In genomic region chr11:122676638-122677037, GRCh38 we compare ENCODE assay signal across 1 cellular context.
A peak's percentile ranks its signal among the peaks of the same experiment; 100 is the strongest.
TF ChIP-seq lines count a peak whose summit lies in the region.

No MANE protein-coding gene starts in this region.

TF ChIP-seq in HepG2, 621 proteins besides CTCF, POLR2A, EP300 and RAD21 (continued from another document and continues in another):
- TF ChIP-seq PAXIP1 (CRISPR knock-in tag; conservative IDR thresholded peaks at IDR 0.05), result peak; percentile 60
- 0 out of 2 replicates have a peak, but pooled peaks have one; percentile 6 for TF ChIP-seq FOXA3 (CRISPR knock-in tag; IDR thresholded peaks at IDR 0.05)
- TF ChIP-seq YEATS4 (CRISPR knock-in tag; IDR thresholded peaks at IDR 0.05; ENCODE audit: borderline replicate concordance), result peak; percentile 40; the same call in 1 of the 2 replicates
- TF ChIP-seq DPF2 (CRISPR knock-in tag; IDR thresholded peaks at IDR 0.05; ENCODE audit: borderline replicate concordance, low read depth), result 0 out of 2 replicates have a peak, but pooled peaks have one; percentile 22
- TF ChIP-seq KLF13 (CRISPR knock-in tag; IDR thresholded peaks at IDR 0.05), result no peak
- peak; percentile 37; the same call in 1 of the 2 replicates for TF ChIP-seq NR2C2 (CRISPR knock-in tag; IDR thresholded peaks at IDR 0.05; ENCODE audit: borderline replicate concordance)
- peak; percentile 84 for TF ChIP-seq ELF3 (CRISPR knock-in tag; IDR thresholded peaks at IDR 0.05)
- TF ChIP-seq ZIK1 (CRISPR knock-in tag; IDR thresholded peaks at IDR 0.05; ENCODE audit: borderline replicate concordance, low read depth), result no peak
- TF ChIP-seq ZBTB49 (CRISPR knock-in tag; IDR thresholded peaks at IDR 0.05; ENCODE audit: borderline replicate concordance), result no peak
- TF ChIP-seq SALL2 (CRISPR knock-in tag; IDR thresholded peaks at IDR 0.05), result no peak
- no peak for TF ChIP-seq ATF7-NPFF (CRISPR knock-in tag; IDR thresholded peaks at IDR 0.05; ENCODE audit: low read depth)
- no peak for TF ChIP-seq FOXO1 (CRISPR knock-in tag; IDR thresholded peaks at IDR 0.05)
- TF ChIP-seq NCOA2 (CRISPR knock-in tag; IDR thresholded peaks at IDR 0.05), result peak; percentile 47; the same call in 1 of the 2 replicates
- TF ChIP-seq HOXA5 (CRISPR knock-in tag; IDR thresholded peaks at IDR 0.05), result no peak
- no peak for TF ChIP-seq CBX5 (CRISPR knock-in tag; IDR thresholded peaks at IDR 0.05; ENCODE audit: borderline replicate concordance)
- TF ChIP-seq FOXJ3 (CRISPR knock-in tag; IDR thresholded peaks at IDR 0.05; ENCODE audit: borderline replicate concordance), result no peak
- TF ChIP-seq ZNF362 (CRISPR knock-in tag; IDR thresholded peaks at IDR 0.05; ENCODE audit: borderline replicate concordance), result peak; percentile 74; the same call in 1 of the 2 replicates
- no peak for TF ChIP-seq ATF7 (IDR thresholded peaks at IDR 0.05)
- TF ChIP-seq ATF7 (CRISPR knock-in tag; IDR thresholded peaks at IDR 0.05), result no peak
- TF ChIP-seq MAX (IDR thresholded peaks at IDR 0.05), result 0 out of 2 replicates have a peak, but pooled peaks have one; percentile 13
- peak; percentile 38; the same call in 1 of the 2 replicates for TF ChIP-seq DRAP1 (CRISPR knock-in tag; IDR thresholded peaks at IDR 0.05)
- no peak for TF ChIP-seq E2F2 (CRISPR knock-in tag; IDR thresholded peaks at IDR 0.05; ENCODE audit: borderline replicate concordance)
- no peak for TF ChIP-seq ZNF121 (CRISPR knock-in tag; IDR thresholded peaks at IDR 0.05)
- TF ChIP-seq ARHGAP35 (CRISPR knock-in tag; IDR thresholded peaks at IDR 0.05; ENCODE audit: borderline replicate concordance), result no peak
- no peak for TF ChIP-seq ZFP41 (CRISPR knock-in tag; IDR thresholded peaks at IDR 0.05; ENCODE audit: borderline replicate concordance)
- TF ChIP-seq HMG20A (CRISPR knock-in tag; IDR thresholded peaks at IDR 0.05; ENCODE audit: borderline replicate concordance), result peak; percentile 49; the same call in 1 of the 2 replicates
- no peak for TF ChIP-seq MED8 (CRISPR knock-in tag; IDR thresholded peaks at IDR 0.05; ENCODE audit: insufficient replicate concordance)
- peak; percentile 66 for TF ChIP-seq NR2F2 (IDR thresholded peaks at IDR 0.05; ENCODE audit: borderline replicate concordance, low read depth)
- peak; percentile 58 for TF ChIP-seq SALL1 (CRISPR knock-in tag; IDR thresholded peaks at IDR 0.05)
- TF ChIP-seq ZNF251 (CRISPR knock-in tag; IDR thresholded peaks at IDR 0.05), result no peak
- TF ChIP-seq CSRNP1 (CRISPR knock-in tag; IDR thresholded peaks at IDR 0.05), result no peak
- no peak for TF ChIP-seq ZNF446 (CRISPR knock-in tag; IDR thresholded peaks at IDR 0.05)
- TF ChIP-seq CREB3 (CRISPR knock-in tag; IDR thresholded peaks at IDR 0.05), result no peak
- no peak for TF ChIP-seq FOXP1 (IDR thresholded peaks at IDR 0.05)
- TF ChIP-seq FOXP1 (CRISPR knock-in tag; IDR thresholded peaks at IDR 0.05), result peak; percentile 81
- TF ChIP-seq JUNB (CRISPR knock-in tag; IDR thresholded peaks at IDR 0.05; ENCODE audit: borderline replicate concordance), result peak; percentile 63; the same call in 1 of the 2 replicates
- no peak for TF ChIP-seq ATRX (CRISPR knock-in tag; IDR thresholded peaks at IDR 0.05; ENCODE audit: borderline replicate concordance)
- TF ChIP-seq PRMT3 (CRISPR knock-in tag; IDR thresholded peaks at IDR 0.05; ENCODE audit: borderline replicate concordance, low read depth), result no peak
- 0 out of 2 replicates have a peak, but pooled peaks have one; percentile 36 for TF ChIP-seq ZNF792 (CRISPR knock-in tag; IDR thresholded peaks at IDR 0.05)
- TF ChIP-seq SOX13 (IDR thresholded peaks at IDR 0.05), result no peak
- TF ChIP-seq SOX13 (CRISPR knock-in tag; conservative IDR thresholded peaks at IDR 0.05 in 1 of 2, IDR thresholded peaks at IDR 0.05 in 1 of 2), result peak in 1 of 2 experiments; percentile 34; a peak in 2 of 4 replicates
- TF ChIP-seq FOSL1 (CRISPR knock-in tag; IDR thresholded peaks at IDR 0.05; ENCODE audit: borderline replicate concordance), result peak; percentile 37; the same call in 1 of the 2 replicates
- TF ChIP-seq BCLAF1 (IDR thresholded peaks at IDR 0.05), result no peak
- TF ChIP-seq ZNF484 (CRISPR knock-in tag; IDR thresholded peaks at IDR 0.05; ENCODE audit: borderline replicate concordance, low read depth), result no peak
- no peak for TF ChIP-seq ZNF598 (CRISPR knock-in tag; IDR thresholded peaks at IDR 0.05; ENCODE audit: borderline replicate concordance)
- TF ChIP-seq THYN1 (CRISPR knock-in tag; IDR thresholded peaks at IDR 0.05; ENCODE audit: borderline replicate concordance, low read depth), result no peak
- TF ChIP-seq ARNT (IDR thresholded peaks at IDR 0.05), result no peak
- no peak for TF ChIP-seq ZNF773 (CRISPR knock-in tag; IDR thresholded peaks at IDR 0.05; ENCODE audit: borderline replicate concordance)
- TF ChIP-seq TBX2 (CRISPR knock-in tag; IDR thresholded peaks at IDR 0.05; ENCODE audit: borderline replicate concordance), result peak; percentile 86
- TF ChIP-seq ZNF501 (CRISPR knock-in tag; IDR thresholded peaks at IDR 0.05), result no peak
- TF ChIP-seq ZNF232 (CRISPR knock-in tag; IDR thresholded peaks at IDR 0.05; ENCODE audit: borderline replicate concordance), result 0 out of 2 replicates have a peak, but pooled peaks have one; percentile 23
- TF ChIP-seq NR1H2 (CRISPR knock-in tag; IDR thresholded peaks at IDR 0.05; ENCODE audit: borderline replicate concordance, low read depth), result no peak
- TF ChIP-seq SRF (IDR thresholded peaks at IDR 0.05; ENCODE audit: low read depth, low read length), result no peak
- 0 out of 2 replicates have a peak, but pooled peaks have one; percentile 18 for TF ChIP-seq GFI1 (CRISPR knock-in tag; IDR thresholded peaks at IDR 0.05; ENCODE audit: borderline replicate concordance)
- TF ChIP-seq ZNF556 (CRISPR knock-in tag; IDR thresholded peaks at IDR 0.05; ENCODE audit: borderline replicate concordance), result no peak
- TF ChIP-seq ZBTB7A (CRISPR knock-in tag; IDR thresholded peaks at IDR 0.05), result no peak
